Comparison of ENCODE assay signal across 8 cellular contexts in the genomic region with DNA sequence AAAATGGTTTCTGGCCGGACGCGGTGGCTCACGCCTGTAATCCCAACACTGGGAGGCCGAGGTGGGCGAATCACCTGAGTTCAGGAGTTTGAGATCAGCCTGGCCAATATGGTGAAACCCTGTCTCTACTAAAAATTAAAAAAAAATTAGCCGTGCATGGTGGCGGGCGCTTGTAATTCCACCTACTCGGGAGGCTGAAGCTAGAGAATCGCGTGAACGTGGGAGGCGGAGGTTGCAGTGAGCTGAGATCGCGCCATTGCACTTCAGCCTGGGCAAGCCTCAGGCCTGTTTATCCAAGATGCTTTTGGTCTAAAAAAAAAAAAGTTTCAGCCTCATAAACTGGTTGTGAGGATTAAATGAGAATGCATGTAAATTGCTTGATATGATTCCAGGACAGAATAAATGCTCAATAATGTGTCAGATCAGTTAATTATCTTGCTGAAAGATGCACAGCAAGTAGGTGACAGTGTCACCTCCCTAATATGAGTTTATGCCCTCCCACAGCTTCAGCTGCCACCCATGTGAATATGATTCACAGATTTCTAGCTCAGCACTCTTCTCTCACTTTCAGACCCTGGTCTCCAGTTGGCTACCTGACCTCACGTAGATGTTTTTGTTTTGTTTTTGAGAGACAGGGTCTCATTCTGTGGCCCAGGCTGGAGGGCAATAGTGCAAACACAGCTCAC. TPM values are rescaled to one million over a fixed set of nuclear protein-coding genes. Genes with fewer than 3 reads are reported as not detected.
DNase-seq lines count a peak whose midpoint lies in the region; ATAC-seq and TF ChIP-seq lines count a peak whose summit lies in the region.

No MANE protein-coding gene starts in this region.

- no peak overlapping the region for H3K27ac ChIP-seq in CD4-positive, alpha-beta memory T cell (ENCODE audit: low read depth, low read length)
- no peak overlapping the region for H3K27ac ChIP-seq in brain microvascular endothelial cell

- H2AFZ ChIP-seq in Loucy (ENCODE audit: low read length): no peak overlapping the region

- in situ Hi-C loops in brain microvascular endothelial cell (cut with HindIII; ENCODE audit: low pct_ligation_motif_present, low sequenced_read_pairs): no loop called here

- peak overlapping the region in 5 of 7 donors; percentile 8 to 62 (median 37) for H3K27ac Mint-ChIP-seq in CD4-positive, alpha-beta memory T cell
- peak overlapping the region in 1 of 2 donors; percentile 24 for H3K27ac Mint-ChIP-seq in natural killer cell

- no peaks in the 10 kb centered on the region for H3F3A ChIP-seq in Loucy (ENCODE audit: low read depth)

- H3K36me3 Mint-ChIP-seq in CD4-positive, alpha-beta memory T cell: peaks cover 14 to 23% of the 10 kb centered on the region in 2 donors
- H3K36me3 Mint-ChIP-seq in natural killer cell: no peaks in the 10 kb centered on the region

- H3K36me3 ChIP-seq in CD4-positive, alpha-beta memory T cell (ENCODE audit: insufficient read depth, low read length): no peaks in the 10 kb centered on the region
- H3K36me3 ChIP-seq in Loucy (ENCODE audit: insufficient read depth, low read length) (no peaks in the 10 kb centered on the region), brain microvascular endothelial cell (replicated peaks) (no peaks in the 10 kb centered on the region)

- intact Hi-C loops in CD4-positive, alpha-beta memory T cell (cut with micrococcal nuclease): no loop called here
- intact Hi-C loops in natural killer cell (cut with micrococcal nuclease): no loop called here

- POLR2A ChIA-PET in CD4-positive, alpha-beta memory T cell (lab: Charles Lee; ENCODE audit: partially characterized antibody): interaction anchor here (0.9 to 2.9 kb wide), 5 partner anchors 10 to 146 kb away, joined by 4 to 29 read pairs (median 21); partner anchors contain the start of genes INTS4, KCTD21, NDUFC2 and USP35

- H3K4me1 ChIP-seq in CD4-positive, alpha-beta memory T cell (ENCODE audit: insufficient read depth, low read length): peaks cover 21% of the 10 kb centered on the region
- H3K4me1 ChIP-seq in Loucy (ENCODE audit: insufficient read depth, low read length, poor library complexity, severe bottlenecking): peaks cover 16% of the 10 kb centered on the region

- H4K20me1 ChIP-seq in Loucy (ENCODE audit: insufficient read depth, low read length, poor library complexity, severe bottlenecking): no peaks in the 10 kb centered on the region

- peak overlapping the region in 7 of 8 donors; percentile 48 to 75 (median 66) for H3K4me3 Mint-ChIP-seq in CD4-positive, alpha-beta memory T cell
- H3K4me3 Mint-ChIP-seq in natural killer cell: peak overlapping the region; percentile 69

- no peaks in the 10 kb centered on the region for H3K27me3 Mint-ChIP-seq in CD4-positive, alpha-beta memory T cell
- no peaks in the 10 kb centered on the region for H3K27me3 Mint-ChIP-seq in natural killer cell (ENCODE audit: low read depth in 2 of 2)

- CTCF ChIA-PET in CD4-positive, alpha-beta memory T cell (lab: Charles Lee; ENCODE audit: partially characterized antibody): interaction anchor here (1.1 to 1.5 kb wide), 3 partner anchors 37 to 146 kb away, joined by 3 to 5 read pairs (median 4); partner anchors contain the start of gene INTS4

- peak overlapping the region; percentile 85 for H3K4me2 ChIP-seq in Loucy (ENCODE audit: low read depth, low read length, poor library complexity, severe bottlenecking)

- TF ChIP-seq CTCF in Loucy (conservative IDR thresholded peaks at IDR 0.05; ENCODE audit: low read length) (no peak), brain microvascular endothelial cell (IDR thresholded peaks at IDR 0.05; ENCODE audit: low read depth, low read length, missing control alignments) (no peak), natural killer cell (IDR thresholded peaks at IDR 0.05) (no peak)

- no peak overlapping the region for H3K4me3 ChIP-seq in CD4-positive, alpha-beta memory T cell (ENCODE audit: low read length in 2 of 2)
- H3K4me3 ChIP-seq in Loucy (ENCODE audit: low read length, poor library complexity, severe bottlenecking) (peak overlapping the region; percentile 89), brain microvascular endothelial cell (ENCODE audit: low read depth, low read length) (peak overlapping the region; percentile 87)

- no peaks in the 10 kb centered on the region for H3K9me3 ChIP-seq in CD4-positive, alpha-beta memory T cell (ENCODE audit: control insufficient read depth in 1 of 2, low read length in 2 of 2)
- no peaks in the 10 kb centered on the region for H3K9me3 ChIP-seq in Loucy (ENCODE audit: insufficient read depth, low read depth, low read length)

- H3K27me3 ChIP-seq in CD4-positive, alpha-beta memory T cell (ENCODE audit: insufficient read depth, low read length): no peaks in the 10 kb centered on the region
- no peaks in the 10 kb centered on the region for H3K27me3 ChIP-seq in Loucy (ENCODE audit: insufficient read depth, low read length, poor library complexity, severe bottlenecking)
- no peaks in the 10 kb centered on the region for H3K27me3 ChIP-seq in brain microvascular endothelial cell (replicated peaks)

- no peak for DNase-seq in CD4-positive, alpha-beta memory T cell
- no peak for DNase-seq in brain microvascular endothelial cell
- DNase-seq in natural killer cell: no peak
- DNase-seq in cerebellar cortex (ENCODE audit: low spot score): no peak
- DNase-seq in GDM1 (lab: John Stamatoyannopoulos, UW): no peak

- H3K9me3 Mint-ChIP-seq in CD4-positive, alpha-beta memory T cell: no peaks in the 10 kb centered on the region
- H3K9me3 Mint-ChIP-seq in natural killer cell: no peaks in the 10 kb centered on the region

- peaks cover 23 to 37% (median 30%) of the 10 kb centered on the region in 4 donors for H3K4me1 Mint-ChIP-seq in CD4-positive, alpha-beta memory T cell
- H3K4me1 Mint-ChIP-seq in natural killer cell: peaks cover 28 to 29% of the 10 kb centered on the region in 2 donors

- H3K79me2 ChIP-seq in Loucy (ENCODE audit: insufficient read depth, low read length): peaks cover 26% of the 10 kb centered on the region

- H3K9me2 ChIP-seq in Loucy (replicated peaks; ENCODE audit: low read depth, low read length): no peaks in the 10 kb centered on the region

- no peak overlapping the region for H3K9ac ChIP-seq in Loucy (ENCODE audit: low read depth, low read length, poor library complexity, severe bottlenecking)

- no peak for ATAC-seq in natural killer cell
- ATAC-seq in HG03175 (IDR thresholded peaks at IDR 0.05; ENCODE audit: unreplicated experiment): no peak
- ATAC-seq in HG03571 (IDR thresholded peaks at IDR 0.05; ENCODE audit: unreplicated experiment): no peak

RNA-seq across cellular contexts. Expression of gene ALG8, which starts 1.1 kb away (rescaled TPM):
- 10 to 100 TPM; 27.6 to 31.2 TPM for total RNA-seq in CD4-positive, alpha-beta memory T cell
- 10 to 100 TPM; 47.6 to 66.9 TPM for polyA plus RNA-seq in CD4-positive, alpha-beta memory T cell
- total RNA-seq in natural killer cell: 10 to 100 TPM; 19.2 to 20.1 (median 19.8) TPM

RNA-seq across cellular contexts. Expression of gene KCTD21, which starts 47.9 kb away (rescaled TPM):
- total RNA-seq in CD4-positive, alpha-beta memory T cell: 1 to 10 TPM; 8.0 to 8.6 TPM
- polyA plus RNA-seq in CD4-positive, alpha-beta memory T cell: 1 to 10 TPM in 1 of 2 donors, under 1 TPM in 1; 0.88 to 2.6 TPM
- 1 to 10 TPM; 1.7 to 2.7 (median 2.2) TPM for total RNA-seq in natural killer cell

RNA-seq across cellular contexts. Expression of gene USP35, which starts 48.2 kb away (rescaled TPM):
- 10 to 100 TPM; 12.4 to 14.3 TPM for total RNA-seq in CD4-positive, alpha-beta memory T cell
- 1 to 10 TPM in 1 of 2 donors, under 1 TPM in 1; 0.11 to 1.2 TPM for polyA plus RNA-seq in CD4-positive, alpha-beta memory T cell
- total RNA-seq in natural killer cell: 1 to 10 TPM; 6.1 to 8.5 (median 8.1) TPM

Comparison
In these comparisons a context has a peak if more than half of its experiments do, and no peak if none do; other contexts are left out.
1. H3K4me3 ChIP-seq: peak in Loucy (single experiment) and brain microvascular endothelial cell (single experiment); none in CD4-positive, alpha-beta memory T cell (0 of 2).